ENCODE assay signal across 29 cellular contexts in genomic region chr13:105497597-105497996, GRCh38. TPM values are rescaled to one million over a fixed set of nuclear protein-coding genes. Genes with fewer than 3 reads are reported as not detected.
"Had no signal": no experiment of that assay in that cellular context is flagged by ENCODE, and none has a peak within 500 bp of the region (broad histone marks: within the 10 kb centered on the region; RNA-seq: fewer than 3 reads in every experiment).

No MANE protein-coding gene starts in this region.

- H3K9me3 ChIP-seq: lower lobe of right lung, right lobe of liver, tibial nerve, vagina had no signal

- H3K4me3 ChIP-seq: lower lobe of right lung, right lobe of liver, skin epidermis, tibial nerve, vagina had no signal

- H3K4me1 ChIP-seq: lower lobe of right lung, right lobe of liver, tibial nerve, vagina had no signal

- DNase-seq: activated CD4-positive, alpha-beta T cell treated with anti-CD3 and anti-CD28 coated beads for 1 hour; activated T-cell treated with anti-CD3 and anti-CD28 coated beads, Interleukin-2, amount 50 U/mL, for 1 hour; aorta; foreskin fibroblast; immature natural killer cell; left cardiac atrium; lower lobe of right lung; naive thymus-derived CD4-positive, alpha-beta T cell; occipital lobe; right lobe of liver; stimulated activated CD4-positive, alpha-beta T cell treated with anti-CD3 and anti-CD28 coated beads, Interleukin-2, amount 100 ng/mL, for 24 hours; stimulated activated naive CD8-positive, alpha-beta T cell treated with anti-CD3 and anti-CD28 coated beads, Interleukin-15, amount 100 ng/mL, for 72 hours; WERI-Rb-1 had no signal

- H3K27me3 ChIP-seq: right lobe of liver, tibial nerve, vagina had no signal

- H3K36me3 Mint-ChIP-seq: activated naive CD4-positive, alpha-beta T cell treated with anti-CD3 and anti-CD28 coated beads, Interleukin-2, amount 50 U/mL, for 72 hours; brain; immature natural killer cell; naive thymus-derived CD4-positive, alpha-beta T cell; stimulated activated effector memory CD8-positive, alpha-beta T cell treated with anti-CD3 and anti-CD28 coated beads, Interleukin-12 subunit alpha, Interleukin-12 subunit beta, amount 100 ng/mL, for 72 hours had no signal

- H3K27ac Mint-ChIP-seq: activated naive CD4-positive, alpha-beta T cell treated with anti-CD3 and anti-CD28 coated beads, Interleukin-2, amount 50 U/mL, for 72 hours; activated T-helper 17 cell treated with anti-CD3 and anti-CD28 coated beads, Interleukin-2, amount 50 U/mL, for 72 hours; brain; immature natural killer cell; naive thymus-derived CD4-positive, alpha-beta T cell; stimulated activated effector memory CD8-positive, alpha-beta T cell treated with anti-CD3 and anti-CD28 coated beads, Interleukin-12 subunit alpha, Interleukin-12 subunit beta, amount 100 ng/mL, for 72 hours; stimulated activated naive CD8-positive, alpha-beta T cell treated with anti-CD3 and anti-CD28 coated beads, Interleukin-15, amount 100 ng/mL, for 72 hours; T-helper 2 cell treated with Interferon-gamma antibody and Interleukin-4, amounts not matched to agents 5 μg/mL and 100 μg/mL, for 36 hours had no signal

- H3K9me3 Mint-ChIP-seq: activated naive CD4-positive, alpha-beta T cell treated with anti-CD3 and anti-CD28 coated beads, Interleukin-2, amount 50 U/mL, for 72 hours; activated T-helper 17 cell treated with anti-CD3 and anti-CD28 coated beads, Interleukin-2, amount 50 U/mL, for 72 hours; neural crest cell; stimulated activated naive CD8-positive, alpha-beta T cell treated with anti-CD3 and anti-CD28 coated beads, Interleukin-15, amount 100 ng/mL, for 72 hours; T-helper 2 cell treated with Interferon-gamma antibody and Interleukin-4, amounts not matched to agents 5 μg/mL and 100 μg/mL, for 36 hours had no signal

- H3K4me1 Mint-ChIP-seq: activated T-helper 17 cell treated with anti-CD3 and anti-CD28 coated beads, Interleukin-2, amount 50 U/mL, for 72 hours; brain; immature natural killer cell; naive thymus-derived CD4-positive, alpha-beta T cell; neural crest cell; stimulated activated effector memory CD8-positive, alpha-beta T cell treated with anti-CD3 and anti-CD28 coated beads, Interleukin-12 subunit alpha, Interleukin-12 subunit beta, amount 100 ng/mL, for 72 hours; stimulated activated naive CD8-positive, alpha-beta T cell treated with anti-CD3 and anti-CD28 coated beads, Interleukin-15, amount 100 ng/mL, for 72 hours had no signal

- H3K36me3 ChIP-seq: lower lobe of right lung, right lobe of liver, tibial nerve, vagina, WERI-Rb-1 had no signal

- H3K27ac ChIP-seq: lower lobe of right lung, right lobe of liver, skin epidermis, tibial nerve, vagina, WERI-Rb-1 had no signal

- FAIRE-seq: TTC549 had no signal

- H3K27me3 Mint-ChIP-seq: activated T-helper 17 cell treated with anti-CD3 and anti-CD28 coated beads, Interleukin-2, amount 50 U/mL, for 72 hours; brain; stimulated activated naive CD8-positive, alpha-beta T cell treated with anti-CD3 and anti-CD28 coated beads, Interleukin-15, amount 100 ng/mL, for 72 hours had no signal

- ATAC-seq: activated naive CD4-positive, alpha-beta T cell treated with anti-CD3 and anti-CD28 coated beads, Interleukin-2, amount 50 U/mL, for 72 hours; activated T-helper 17 cell treated with anti-CD3 and anti-CD28 coated beads, Interleukin-2, amount 50 U/mL, for 72 hours; left cardiac atrium; naive thymus-derived CD4-positive, alpha-beta T cell; right lobe of liver; stimulated activated effector memory CD8-positive, alpha-beta T cell treated with anti-CD3 and anti-CD28 coated beads, Interleukin-12 subunit alpha, Interleukin-12 subunit beta, amount 100 ng/mL, for 72 hours; stimulated activated naive CD8-positive, alpha-beta T cell treated with anti-CD3 and anti-CD28 coated beads, Interleukin-15, amount 100 ng/mL, for 72 hours had no signal

- H3K4me3 Mint-ChIP-seq: activated T-helper 17 cell treated with anti-CD3 and anti-CD28 coated beads, Interleukin-2, amount 50 U/mL, for 72 hours; brain; immature natural killer cell; naive thymus-derived CD4-positive, alpha-beta T cell; neural crest cell; stimulated activated effector memory CD8-positive, alpha-beta T cell treated with anti-CD3 and anti-CD28 coated beads, Interleukin-12 subunit alpha, Interleukin-12 subunit beta, amount 100 ng/mL, for 72 hours; stimulated activated naive CD8-positive, alpha-beta T cell treated with anti-CD3 and anti-CD28 coated beads, Interleukin-15, amount 100 ng/mL, for 72 hours; T-helper 2 cell treated with Interferon-gamma antibody and Interleukin-4, amounts not matched to agents 5 μg/mL and 100 μg/mL, for 36 hours had no signal

RNA-seq across cellular contexts. Expression of gene DAOA, which starts 31.8 kb away (rescaled TPM):
- total RNA-seq: activated naive CD4-positive, alpha-beta T cell treated with anti-CD3 and anti-CD28 coated beads, Interleukin-2, amount 50 U/mL, for 72 hours; activated T-helper 17 cell treated with anti-CD3 and anti-CD28 coated beads, Interleukin-2, amount 50 U/mL, for 72 hours; aorta; cardiac septum; chondrocyte; epithelial cell of proximal tubule; fibroblast of lung; left cardiac atrium; lower lobe of right lung; mesenteric fat pad; naive thymus-derived CD4-positive, alpha-beta T cell; neural crest cell; occipital lobe; right lobe of liver; tibial nerve; vagina had no signal
- polyA plus RNA-seq: adipose tissue; aorta; fibroblast of lung; immature natural killer cell; naive thymus-derived CD4-positive, alpha-beta T cell had no signal
